15 cellular contexts compared by ENCODE assay signal in the genomic region with DNA sequence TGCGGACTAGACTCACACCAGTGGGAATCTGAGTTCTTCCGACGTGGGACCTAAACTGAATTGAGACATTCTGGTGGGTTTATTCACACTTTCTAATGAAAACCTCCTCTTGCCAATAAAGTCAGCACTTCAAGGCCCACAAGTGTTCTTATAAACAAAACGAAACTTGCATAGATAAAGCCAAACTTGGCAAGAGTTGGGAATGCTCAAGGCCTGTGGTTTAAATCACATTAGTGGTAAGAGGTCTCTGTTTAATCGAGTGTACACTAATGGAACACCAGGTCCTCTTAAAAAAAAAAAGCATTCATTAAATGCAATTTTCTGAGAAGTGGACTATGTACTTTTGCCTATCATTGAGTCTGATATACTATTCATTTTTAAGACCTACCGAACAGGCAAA.
"Had no signal": no experiment of that assay in that cellular context is flagged by ENCODE, and none has a peak within 500 bp of the region (broad histone marks: within the 10 kb centered on the region; RNA-seq: fewer than 3 reads in every experiment).

No MANE protein-coding gene starts in this region.

- DNase-seq: activated CD4-positive, alpha-beta T cell treated with anti-CD3 and anti-CD28 coated beads for 48 hours; activated CD8-positive, alpha-beta T cell treated with anti-CD3 and anti-CD28 coated beads, Interleukin-2, amount 10 ng/mL, durations not matched to agents 7 days and 5 days; activated naive CD8-positive, alpha-beta T cell treated with anti-CD3 and anti-CD28 coated beads, Interleukin-2, amount 10 ng/mL, durations not matched to agents 7 days and 5 days; anterior cingulate cortex; natural killer cell; nucleus accumbens; right lobe of liver; spleen; stimulated activated CD4-positive, alpha-beta T cell treated with anti-CD3 and anti-CD28 coated beads, Interleukin-2, amount 100 ng/mL, for 24 hours; stimulated activated naive B cell treated with anti-CD40 and anti-IgM and Interleukin-4, amounts not matched to agents 10 μg/mL and 1 μg/mL and 100 μg/mL, for 72 hours; T-helper 1 cell had no signal

- H3K4me1 ChIP-seq: right lobe of liver, spleen had no signal

- H3K36me3 ChIP-seq: right lobe of liver, spleen had no signal

- H3K4me3 ChIP-seq: right lobe of liver, SK-N-MC, spleen had no signal

- FAIRE-seq: colon, endothelial cell of umbilical vein had no signal

- H3K9me3 ChIP-seq: right lobe of liver, spleen had no signal

- H3K27me3 ChIP-seq: right lobe of liver had no signal

- ATAC-seq: activated CD8-positive, alpha-beta T cell treated with anti-CD3 and anti-CD28 coated beads, Interleukin-2, amount 10 ng/mL, durations not matched to agents 7 days and 5 days; natural killer cell; stimulated activated naive B cell treated with anti-CD40 and anti-IgM and Interleukin-4, amounts not matched to agents 10 μg/mL and 1 μg/mL and 100 μg/mL, for 72 hours; WTC11 had no signal

- H3K27ac ChIP-seq: right lobe of liver, SK-N-MC, spleen had no signal
